ENCODE assay signal across 33 cellular contexts in the genomic region with DNA sequence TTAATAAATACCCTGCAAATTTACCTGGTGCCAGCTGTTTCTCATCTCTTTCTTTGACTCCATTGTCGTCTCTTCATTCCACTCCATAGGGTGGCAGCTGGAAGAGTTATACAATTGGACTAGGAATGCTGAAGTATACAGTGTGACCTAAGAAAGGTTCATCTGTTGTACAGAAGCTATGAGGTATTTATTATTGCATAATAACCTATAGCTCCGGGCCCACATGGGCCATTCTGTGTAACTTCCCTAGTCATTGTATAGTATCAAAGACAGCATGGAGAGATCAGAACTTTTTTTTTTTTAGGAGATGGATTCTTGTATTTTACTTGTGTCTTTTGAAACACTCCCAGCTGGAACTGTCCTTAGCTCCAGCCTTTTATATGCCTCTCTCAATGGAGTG. TPM values are rescaled to one million over a fixed set of nuclear protein-coding genes. Genes with fewer than 3 reads are reported as not detected.
"Had no signal": no experiment of that assay in that cellular context is flagged by ENCODE, and none has a peak within 500 bp of the region (broad histone marks: within the 10 kb centered on the region; RNA-seq: fewer than 3 reads in every experiment).

No MANE protein-coding gene starts in this region.

- H3K4me1 ChIP-seq: left lung, lower lobe of right lung, pancreas, prostate gland, sigmoid colon, spleen, suprapubic skin, tibial artery, upper lobe of right lung had no signal

- H3K36me3 Mint-ChIP-seq: immature natural killer cell; naive thymus-derived CD8-positive, alpha-beta T cell; stimulated activated effector memory CD8-positive, alpha-beta T cell treated with anti-CD3 and anti-CD28 coated beads, Interleukin-12 subunit alpha, Interleukin-12 subunit beta, amount 100 ng/mL, for 72 hours had no signal

- H3K4me1 Mint-ChIP-seq: immature natural killer cell; naive thymus-derived CD8-positive, alpha-beta T cell; nephron; neural crest cell; stimulated activated effector memory CD8-positive, alpha-beta T cell treated with anti-CD3 and anti-CD28 coated beads, Interleukin-12 subunit alpha, Interleukin-12 subunit beta, amount 100 ng/mL, for 72 hours had no signal

- H3K27ac Mint-ChIP-seq: immature natural killer cell; naive thymus-derived CD8-positive, alpha-beta T cell; nephron; stimulated activated effector memory CD8-positive, alpha-beta T cell treated with anti-CD3 and anti-CD28 coated beads, Interleukin-12 subunit alpha, Interleukin-12 subunit beta, amount 100 ng/mL, for 72 hours; stimulated activated naive CD8-positive, alpha-beta T cell treated with anti-CD3 and anti-CD28 coated beads, Interleukin-15, Interleukin-2, amounts not matched to agents 100 ng/mL and 50 ng/mL, for 24 hours had no signal

- ATAC-seq: left colon; left lung; lower lobe of right lung; naive thymus-derived CD8-positive, alpha-beta T cell; pancreas; stimulated activated effector memory CD8-positive, alpha-beta T cell treated with anti-CD3 and anti-CD28 coated beads, Interleukin-12 subunit alpha, Interleukin-12 subunit beta, amount 100 ng/mL, for 72 hours; upper lobe of right lung had no signal

- H3K27ac ChIP-seq: left lung, lower lobe of right lung, pancreas, prostate gland, sigmoid colon, spleen, suprapubic skin, thoracic aorta, tibial artery, upper lobe of right lung had no signal

- H3K9me3 Mint-ChIP-seq: immature natural killer cell; naive thymus-derived CD8-positive, alpha-beta T cell; nephron; neural crest cell; stimulated activated effector memory CD8-positive, alpha-beta T cell treated with anti-CD3 and anti-CD28 coated beads, Interleukin-12 subunit alpha, Interleukin-12 subunit beta, amount 100 ng/mL, for 72 hours; stimulated activated naive CD8-positive, alpha-beta T cell treated with anti-CD3 and anti-CD28 coated beads, Interleukin-15, Interleukin-2, amounts not matched to agents 100 ng/mL and 50 ng/mL, for 24 hours had no signal

- FAIRE-seq: islet of Langerhans, kidney, pancreas, small intestine, urothelium cell line had no signal

- H3K4me3 Mint-ChIP-seq: immature natural killer cell; naive thymus-derived CD8-positive, alpha-beta T cell; nephron; neural crest cell; stimulated activated effector memory CD8-positive, alpha-beta T cell treated with anti-CD3 and anti-CD28 coated beads, Interleukin-12 subunit alpha, Interleukin-12 subunit beta, amount 100 ng/mL, for 72 hours; stimulated activated naive CD8-positive, alpha-beta T cell treated with anti-CD3 and anti-CD28 coated beads, Interleukin-15, Interleukin-2, amounts not matched to agents 100 ng/mL and 50 ng/mL, for 24 hours had no signal

- H3K36me3 ChIP-seq: left lung, lower lobe of right lung, pancreas, prostate gland, sigmoid colon, spleen, suprapubic skin, thoracic aorta, tibial artery, upper lobe of right lung had no signal

- DNase-seq: hippocampal formation; immature natural killer cell; kidney; left colon; left lung; lower lobe of right lung; mammary epithelial cell; mesenchymal stem cell; naive thymus-derived CD8-positive, alpha-beta T cell; nucleus accumbens; pancreas; posterior cingulate gyrus; retina; right cardiac atrium; sigmoid colon; small intestine; spleen; stimulated activated CD4-positive, alpha-beta T cell treated with anti-CD3 and anti-CD28 coated beads, Interleukin-4, amount 100 ng/mL, for 24 hours; stimulated activated naive CD4-positive, alpha-beta T cell; tibial artery; upper lobe of right lung had no signal

- H3K9me3 ChIP-seq: left lung, lower lobe of right lung, pancreas, prostate gland, sigmoid colon, spleen, suprapubic skin, thoracic aorta, tibial artery, upper lobe of right lung had no signal

- H3K4me3 ChIP-seq: left lung, lower lobe of right lung, pancreas, prostate gland, sigmoid colon, spleen, suprapubic skin, thoracic aorta, tibial artery, upper lobe of right lung had no signal

- H3K27me3 ChIP-seq: left lung, pancreas, sigmoid colon, spleen, suprapubic skin, upper lobe of right lung had no signal

RNA-seq across cellular contexts. Expression of a gene that starts 26.2 kb away (rescaled TPM):
- total RNA-seq: kidney; left colon; left lung; mucosa of gallbladder; naive thymus-derived CD8-positive, alpha-beta T cell; neural crest cell; osteoblast; pancreas; prostate gland; sigmoid colon; spleen; subcutaneous adipose tissue; suprapubic skin; thoracic aorta had no signal
- polyA plus RNA-seq: immature natural killer cell; mammary epithelial cell; naive thymus-derived CD8-positive, alpha-beta T cell; pancreas; sigmoid colon; small intestine; spleen had no signal
